In genomic region chrX:112148397-112148796, GRCh38 we compare ENCODE assay signal across 35 cellular contexts.
"Had no signal": no experiment of that assay in that cellular context is flagged by ENCODE, and none has a peak within 500 bp of the region (broad histone marks: within the 10 kb centered on the region; RNA-seq: fewer than 3 reads in every experiment).

No MANE protein-coding gene starts in this region.

- H3K4me3 ChIP-seq: MG63 had no signal

- DNase-seq: Karpas-422, Kasumi-1, MG63, MV-4-11, NCI-H1048, NCI-H1092, NCI-H1092 treated with DMSO at 0.1 percent for 48 hours, NCI-H1105, NCI-H1105 treated with DMSO at 0.1 percent for 48 hours, NCI-H1417, NCI-H1417 treated with DMSO at 0.1 percent for 48 hours, NCI-H1436, NCI-H1436 treated with DMSO at 0.1 percent for 48 hours, NCI-H146, NCI-H1694, NCI-H1694 treated with DMSO at 0.1 percent for 48 hours, NCI-H187, NCI-H187 treated with DMSO at 0.1 percent for 48 hours, NCI-H1930, NCI-H2029, NCI-H2029 treated with DMSO at 0.1 percent for 48 hours, NCI-H2081, NCI-H2081 treated with DMSO at 0.1 percent for 48 hours, NCI-H2107, NCI-H2171, NCI-H2171 treated with DMSO at 0.1 percent for 48 hours, NCI-H2227 treated with DMSO at 0.1 percent for 48 hours, NCI-H226, NCI-H345, NCI-H446, NCI-H446 treated with DMSO at 0.1 percent for 48 hours, NCI-H510A, NCI-H510A treated with DMSO at 0.1 percent for 48 hours, NCI-H524 had no signal

- H3K4me2 ChIP-seq: KMS-11 had no signal

- H3K9me3 ChIP-seq: MG63 had no signal

- H3K27me3 ChIP-seq: MG63 had no signal

- H3K27ac ChIP-seq: KMS-11 had no signal

- H3K36me3 ChIP-seq: MG63 had no signal

- H3K9ac ChIP-seq: KMS-11 had no signal
